ENCODE assay signal across 1 cellular context in the genomic region with DNA sequence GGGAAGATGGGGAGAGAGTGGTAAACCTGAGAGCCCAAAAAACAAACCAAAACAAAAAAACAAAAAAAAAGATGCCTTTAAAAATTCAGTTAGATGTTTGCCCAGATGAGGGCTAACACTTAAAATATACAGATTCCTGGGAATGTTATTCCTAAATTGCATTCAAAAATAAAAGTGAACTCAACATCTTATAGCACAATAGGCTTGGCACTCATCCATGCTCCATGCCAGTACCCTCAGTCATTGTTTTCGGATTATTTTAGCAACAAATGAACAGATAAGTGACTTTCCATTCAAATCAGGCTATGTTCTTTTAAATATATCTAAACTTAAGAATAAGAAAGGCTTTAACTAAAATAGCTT.
TF ChIP-seq lines count a peak whose summit lies in the region.

No MANE protein-coding gene starts in this region.

TF ChIP-seq in GM23338, 12 proteins besides CTCF, POLR2A, EP300 and RAD21 (continued from another document):
- TF ChIP-seq, protein P1, sequence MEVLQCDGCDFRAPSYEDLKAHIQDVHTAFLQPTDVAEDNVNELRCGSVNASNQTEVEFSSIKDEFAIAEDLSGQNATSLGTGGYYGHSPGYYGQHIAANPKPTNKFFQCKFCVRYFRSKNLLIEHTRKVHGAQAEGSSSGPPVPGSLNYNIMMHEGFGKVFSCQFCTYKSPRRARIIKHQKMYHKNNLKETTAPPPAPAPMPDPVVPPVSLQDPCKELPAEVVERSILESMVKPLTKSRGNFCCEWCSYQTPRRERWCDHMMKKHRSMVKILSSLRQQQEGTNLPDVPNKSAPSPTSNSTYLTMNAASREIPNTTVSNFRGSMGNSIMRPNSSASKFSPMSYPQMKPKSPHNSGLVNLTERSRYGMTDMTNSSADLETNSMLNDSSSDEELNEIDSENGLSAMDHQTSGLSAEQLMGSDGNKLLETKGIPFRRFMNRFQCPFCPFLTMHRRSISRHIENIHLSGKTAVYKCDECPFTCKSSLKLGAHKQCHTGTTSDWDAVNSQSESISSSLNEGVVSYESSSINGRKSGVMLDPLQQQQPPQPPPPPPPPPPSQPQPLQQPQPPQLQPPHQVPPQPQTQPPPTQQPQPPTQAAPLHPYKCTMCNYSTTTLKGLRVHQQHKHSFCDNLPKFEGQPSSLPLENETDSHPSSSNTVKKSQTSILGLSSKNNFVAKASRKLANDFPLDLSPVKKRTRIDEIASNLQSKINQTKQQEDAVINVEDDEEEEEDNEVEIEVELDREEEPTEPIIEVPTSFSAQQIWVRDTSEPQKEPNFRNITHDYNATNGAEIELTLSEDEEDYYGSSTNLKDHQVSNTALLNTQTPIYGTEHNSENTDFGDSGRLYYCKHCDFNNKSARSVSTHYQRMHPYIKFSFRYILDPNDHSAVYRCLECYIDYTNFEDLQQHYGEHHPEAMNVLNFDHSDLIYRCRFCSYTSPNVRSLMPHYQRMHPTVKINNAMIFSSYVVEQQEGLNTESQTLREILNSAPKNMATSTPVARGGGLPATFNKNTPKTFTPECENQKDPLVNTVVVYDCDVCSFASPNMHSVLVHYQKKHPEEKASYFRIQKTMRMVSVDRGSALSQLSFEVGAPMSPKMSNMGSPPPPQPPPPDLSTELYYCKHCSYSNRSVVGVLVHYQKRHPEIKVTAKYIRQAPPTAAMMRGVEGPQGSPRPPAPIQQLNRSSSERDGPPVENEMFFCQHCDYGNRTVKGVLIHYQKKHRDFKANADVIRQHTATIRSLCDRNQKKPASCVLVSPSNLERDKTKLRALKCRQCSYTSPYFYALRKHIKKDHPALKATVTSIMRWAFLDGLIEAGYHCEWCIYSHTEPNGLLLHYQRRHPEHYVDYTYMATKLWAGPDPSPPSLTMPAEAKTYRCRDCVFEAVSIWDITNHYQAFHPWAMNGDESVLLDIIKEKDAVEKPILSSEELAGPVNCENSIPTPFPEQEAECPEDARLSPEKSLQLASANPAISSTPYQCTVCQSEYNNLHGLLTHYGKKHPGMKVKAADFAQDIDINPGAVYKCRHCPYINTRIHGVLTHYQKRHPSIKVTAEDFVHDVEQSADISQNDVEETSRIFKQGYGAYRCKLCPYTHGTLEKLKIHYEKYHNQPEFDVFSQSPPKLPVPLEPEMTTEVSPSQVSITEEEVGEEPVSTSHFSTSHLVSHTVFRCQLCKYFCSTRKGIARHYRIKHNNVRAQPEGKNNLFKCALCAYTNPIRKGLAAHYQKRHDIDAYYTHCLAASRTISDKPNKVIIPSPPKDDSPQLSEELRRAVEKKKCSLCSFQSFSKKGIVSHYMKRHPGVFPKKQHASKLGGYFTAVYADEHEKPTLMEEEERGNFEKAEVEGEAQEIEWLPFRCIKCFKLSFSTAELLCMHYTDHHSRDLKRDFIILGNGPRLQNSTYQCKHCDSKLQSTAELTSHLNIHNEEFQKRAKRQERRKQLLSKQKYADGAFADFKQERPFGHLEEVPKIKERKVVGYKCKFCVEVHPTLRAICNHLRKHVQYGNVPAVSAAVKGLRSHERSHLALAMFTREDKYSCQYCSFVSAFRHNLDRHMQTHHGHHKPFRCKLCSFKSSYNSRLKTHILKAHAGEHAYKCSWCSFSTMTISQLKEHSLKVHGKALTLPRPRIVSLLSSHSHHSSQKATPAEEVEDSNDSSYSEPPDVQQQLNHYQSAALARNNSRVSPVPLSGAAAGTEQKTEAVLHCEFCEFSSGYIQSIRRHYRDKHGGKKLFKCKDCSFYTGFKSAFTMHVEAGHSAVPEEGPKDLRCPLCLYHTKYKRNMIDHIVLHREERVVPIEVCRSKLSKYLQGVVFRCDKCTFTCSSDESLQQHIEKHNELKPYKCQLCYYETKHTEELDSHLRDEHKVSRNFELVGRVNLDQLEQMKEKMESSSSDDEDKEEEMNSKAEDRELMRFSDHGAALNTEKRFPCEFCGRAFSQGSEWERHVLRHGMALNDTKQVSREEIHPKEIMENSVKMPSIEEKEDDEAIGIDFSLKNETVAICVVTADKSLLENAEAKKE (CRISPR knock-in tag; IDR thresholded peaks at IDR 0.05) = no peak
- TF ChIP-seq EZH2 (IDR thresholded peaks at IDR 0.05; ENCODE audit: low read depth, unreplicated experiment) = no peak
- no peak for TF ChIP-seq STAT1 (IDR thresholded peaks at IDR 0.05; ENCODE audit: unreplicated experiment)
- no peak for TF ChIP-seq JUNB (IDR thresholded peaks at IDR 0.05; ENCODE audit: unreplicated experiment)
- TF ChIP-seq CREB1 (CRISPR knock-in tag; IDR thresholded peaks at IDR 0.05; ENCODE audit: low read depth) = no peak
- no peak for TF ChIP-seq EZH2phosphoT487 (IDR thresholded peaks at IDR 0.05; ENCODE audit: unreplicated experiment)
- TF ChIP-seq ZNF331 (CRISPR knock-in tag; IDR thresholded peaks at IDR 0.05; ENCODE audit: low read depth) = no peak
- TF ChIP-seq POLR2AphosphoS5 (IDR thresholded peaks at IDR 0.05; ENCODE audit: low read depth) = no peak
- TF ChIP-seq, protein P2, sequence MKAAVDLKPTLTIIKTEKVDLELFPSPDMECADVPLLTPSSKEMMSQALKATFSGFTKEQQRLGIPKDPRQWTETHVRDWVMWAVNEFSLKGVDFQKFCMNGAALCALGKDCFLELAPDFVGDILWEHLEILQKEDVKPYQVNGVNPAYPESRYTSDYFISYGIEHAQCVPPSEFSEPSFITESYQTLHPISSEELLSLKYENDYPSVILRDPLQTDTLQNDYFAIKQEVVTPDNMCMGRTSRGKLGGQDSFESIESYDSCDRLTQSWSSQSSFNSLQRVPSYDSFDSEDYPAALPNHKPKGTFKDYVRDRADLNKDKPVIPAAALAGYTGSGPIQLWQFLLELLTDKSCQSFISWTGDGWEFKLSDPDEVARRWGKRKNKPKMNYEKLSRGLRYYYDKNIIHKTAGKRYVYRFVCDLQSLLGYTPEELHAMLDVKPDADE (IDR thresholded peaks at IDR 0.05) = no peak
- no peak for TF ChIP-seq ZNF114 (CRISPR knock-in tag; IDR thresholded peaks at IDR 0.05)
TF ChIP-seq in GM23338: peak in this region for 0.
